ENCODE assay signal across 20 cellular contexts in genomic region chr7:157497367-157497743, GRCh38.
DNase-seq lines count a peak whose midpoint lies in the region; ATAC-seq and TF ChIP-seq lines count a peak whose summit lies in the region.
"Had no signal": no experiment of that assay in that cellular context is flagged by ENCODE, and none has a peak within 500 bp of the region (broad histone marks: within the 10 kb centered on the region; RNA-seq: fewer than 3 reads in every experiment).

No MANE protein-coding gene starts in this region.

- H3K36me3 Mint-ChIP-seq in activated CD8-positive, alpha-beta memory T cell treated with anti-CD3 and anti-CD28 coated beads, Interleukin-2, amount 10 ng/mL, durations not matched to agents 7 days and 5 days: peaks cover 20% of the 10 kb centered on the region
- no peaks in the 10 kb centered on the region for H3K36me3 Mint-ChIP-seq in osteocyte (ENCODE audit: unreplicated experiment)

- H3K4me1 Mint-ChIP-seq in activated CD8-positive, alpha-beta memory T cell treated with anti-CD3 and anti-CD28 coated beads, Interleukin-2, amount 10 ng/mL, durations not matched to agents 7 days and 5 days: peaks cover 29% of the 10 kb centered on the region
- no peaks in the 10 kb centered on the region for H3K4me1 Mint-ChIP-seq in osteocyte (ENCODE audit: unreplicated experiment)

- no peak for ATAC-seq in activated CD8-positive, alpha-beta memory T cell treated with anti-CD3 and anti-CD28 coated beads, Interleukin-2, amount 10 ng/mL, durations not matched to agents 7 days and 5 days
- ATAC-seq in GM18517 (IDR thresholded peaks at IDR 0.05; ENCODE audit: unreplicated experiment): no peak
- ATAC-seq: HCT116, Panc1 had no signal

- no peak overlapping the region for H3K27ac Mint-ChIP-seq in activated CD8-positive, alpha-beta memory T cell treated with anti-CD3 and anti-CD28 coated beads, Interleukin-2, amount 10 ng/mL, durations not matched to agents 7 days and 5 days
- H3K27ac Mint-ChIP-seq in osteocyte (ENCODE audit: unreplicated experiment): no peak overlapping the region

- H3K27me3 Mint-ChIP-seq in activated CD8-positive, alpha-beta memory T cell treated with anti-CD3 and anti-CD28 coated beads, Interleukin-2, amount 10 ng/mL, durations not matched to agents 7 days and 5 days: peaks cover 22% of the 10 kb centered on the region
- no peaks in the 10 kb centered on the region for H3K27me3 Mint-ChIP-seq in osteocyte (ENCODE audit: unreplicated experiment)

- peak; percentile 35 for DNase-seq in activated CD8-positive, alpha-beta memory T cell treated with anti-CD3 and anti-CD28 coated beads, Interleukin-2, amount 10 ng/mL, durations not matched to agents 7 days and 5 days
- no peak for DNase-seq in activated CD8-positive, alpha-beta memory T cell treated with anti-CD3 and anti-CD28 coated beads for 24 hours
- peak; percentile 0 for DNase-seq in stimulated activated CD4-positive, alpha-beta T cell treated with anti-CD3 and anti-CD28 coated beads, Interleukin-4, amount 100 ng/mL, for 24 hours
- DNase-seq in stimulated activated CD4-positive, alpha-beta T cell treated with anti-CD3 and anti-CD28 coated beads, Interleukin-2, amount 100 ng/mL, for 48 hours: no peak
- DNase-seq in osteocyte (ENCODE audit: extremely low spot score, unreplicated experiment) (peak; percentile 77), NCI-H82 (lab: John Stamatoyannopoulos, UW) (no peak)
- DNase-seq: Calu3; GOT3; NCI-H1105; NCI-H2029 treated with DMSO at 0.1 percent for 48 hours; NCI-H226; NCI-H510A treated with DMSO at 0.1 percent for 48 hours; NCI-H748 treated with DMSO at 0.1 percent for 48 hours; NK-92 treated with Interleukin-12 subunit alpha and Interleukin-12 subunit beta, amount 100 ng/mL, for 24 hours; SJCRH30 had no signal

- H3K9me3 Mint-ChIP-seq in activated CD8-positive, alpha-beta memory T cell treated with anti-CD3 and anti-CD28 coated beads, Interleukin-2, amount 10 ng/mL, durations not matched to agents 7 days and 5 days (ENCODE audit: low read depth): peaks cover 2% of the 10 kb centered on the region
- peaks cover 4% of the 10 kb centered on the region for H3K9me3 Mint-ChIP-seq in osteocyte (ENCODE audit: unreplicated experiment)

- CTCF ChIA-PET in activated CD8-positive, alpha-beta memory T cell treated with anti-CD3 and anti-CD28 coated beads, Interleukin-2, amount 10 ng/mL, durations not matched to agents 7 days and 5 days (lab: Charles Lee): interaction anchor here (1.2 to 1.4 kb wide), 2 partner anchors 11 to 65 kb away, joined by 3 read pairs; no protein-coding TSS in a partner anchor

- H3K4me3 Mint-ChIP-seq in activated CD8-positive, alpha-beta memory T cell treated with anti-CD3 and anti-CD28 coated beads, Interleukin-2, amount 10 ng/mL, durations not matched to agents 7 days and 5 days: no peak overlapping the region
- H3K4me3 Mint-ChIP-seq in osteocyte (ENCODE audit: unreplicated experiment): no peak overlapping the region
- H3K4me3 Mint-ChIP-seq: CD8-positive, alpha-beta memory T cell; IgD-negative memory B cell had no signal

- no peak for TF ChIP-seq CTCF in osteocyte (IDR thresholded peaks at IDR 0.05)

Comparison
In these comparisons a context has a peak if more than half of its experiments do, and no peak if none do; other contexts are left out.
1. DNase-seq: peak in activated CD8-positive, alpha-beta memory T cell treated with anti-CD3 and anti-CD28 coated beads, Interleukin-2, amount 10 ng/mL, durations not matched to agents 7 days and 5 days (single experiment), stimulated activated CD4-positive, alpha-beta T cell treated with anti-CD3 and anti-CD28 coated beads, Interleukin-4, amount 100 ng/mL, for 24 hours (single experiment) and osteocyte (single experiment); none in activated CD8-positive, alpha-beta memory T cell treated with anti-CD3 and anti-CD28 coated beads for 24 hours (single experiment), stimulated activated CD4-positive, alpha-beta T cell treated with anti-CD3 and anti-CD28 coated beads, Interleukin-2, amount 100 ng/mL, for 48 hours (0 of 2) and NCI-H82 (single experiment).